9 cellular contexts compared by ENCODE assay signal in genomic region chr12:54018608-54018984, GRCh38. TPM values are rescaled to one million over a fixed set of nuclear protein-coding genes. Genes with fewer than 3 reads are reported as not detected.
DNase-seq lines count a peak whose midpoint lies in the region; ATAC-seq and TF ChIP-seq lines count a peak whose summit lies in the region.
"Had no signal": no experiment of that assay in that cellular context is flagged by ENCODE, and none has a peak within 500 bp of the region (broad histone marks: within the 10 kb centered on the region; RNA-seq: fewer than 3 reads in every experiment).

No MANE protein-coding gene starts in this region.

- intact Hi-C loops in CD4-positive, alpha-beta T cell (cut with DNase I, micrococcal nuclease), result no loop called here
- intact Hi-C loops in IMR-90 (cut with micrococcal nuclease), result no loop called here
- intact Hi-C loops in naive thymus-derived CD4-positive, alpha-beta T cell (cut with micrococcal nuclease), result loop anchor here in 1 of 2 donors (1.0 kb wide), 1 partner anchor 14 kb away; no protein-coding TSS in a partner anchor

- no TSS peak for BruUV-seq in IMR-90 (replicated peaks; lab: Mats Ljungman, UMichigan)

- H2AK9ac ChIP-seq in IMR-90 (replicated peaks; ENCODE audit: low read depth, low read length, poor library complexity), result no peak overlapping the region

- in situ Hi-C loops in IMR-90 (cut with MboI; ENCODE audit: low sequenced_read_pairs), result no loop called here

- DNase-seq in CD4-positive, alpha-beta T cell, result no peak
- DNase-seq in IMR-90, result no peak
- DNase-seq in activated naive CD8-positive, alpha-beta T cell treated with anti-CD3 and anti-CD28 coated beads, Interleukin-2, amount 10 ng/mL, durations not matched to agents 7 days and 5 days, result no peak
- DNase-seq in naive thymus-derived CD4-positive, alpha-beta T cell, result no peak

- TF ChIP-seq CTCF in CD4-positive, alpha-beta T cell (IDR thresholded peaks at IDR 0.05), result no peak
- no peak for TF ChIP-seq CTCF in IMR-90 (conservative IDR thresholded peaks at IDR 0.05; ENCODE audit: low read depth, low read length)

- no peak overlapping the region for H3K23ac ChIP-seq in IMR-90 (ENCODE audit: low read depth, low read length)

- H3K4me3 ChIP-seq in IMR-90 (ENCODE audit: insufficient read depth, low read depth, low read length), result no peak overlapping the region
- H3K4me3 ChIP-seq in naive thymus-derived CD4-positive, alpha-beta T cell (ENCODE audit: low read length), result peak overlapping the region; percentile 58

- H2BK120ac ChIP-seq in IMR-90 (ENCODE audit: low read depth, low read length), result no peak overlapping the region

- dilution Hi-C loops in IMR-90 (cut with HindIII; ENCODE audit: low sequenced_read_pairs, unreplicated experiment), result no loop called here

- no peak overlapping the region for H3K14ac ChIP-seq in IMR-90 (replicated peaks; ENCODE audit: low read depth, low read length)

- H3K9me3 Mint-ChIP-seq in CD4-positive, alpha-beta T cell, result no peaks in the 10 kb centered on the region
- no peaks in the 10 kb centered on the region for H3K9me3 Mint-ChIP-seq in activated naive CD8-positive, alpha-beta T cell treated with anti-CD3 and anti-CD28 coated beads, Interleukin-2, amount 10 ng/mL, durations not matched to agents 7 days and 5 days
- peaks cover 0 to 4% (median 0%) of the 10 kb centered on the region in 11 donors for H3K9me3 Mint-ChIP-seq in naive thymus-derived CD4-positive, alpha-beta T cell

- no peak overlapping the region for H3K27ac Mint-ChIP-seq in CD4-positive, alpha-beta T cell
- H3K27ac Mint-ChIP-seq in activated naive CD8-positive, alpha-beta T cell treated with anti-CD3 and anti-CD28 coated beads, Interleukin-2, amount 10 ng/mL, durations not matched to agents 7 days and 5 days, result no peak overlapping the region
- H3K27ac Mint-ChIP-seq in naive thymus-derived CD4-positive, alpha-beta T cell, result peak overlapping the region in 1 of 9 donors; percentile 16

- no peaks in the 10 kb centered on the region for H3K79me1 ChIP-seq in IMR-90 (ENCODE audit: low read depth in 1 of 2, low read length in 2 of 2)

- no peak overlapping the region for H3K9ac ChIP-seq in IMR-90 (ENCODE audit: low read depth, low read length)

- peaks cover 88% of the 10 kb centered on the region for H3K27me3 ChIP-seq in CD4-positive, alpha-beta T cell (ENCODE audit: control insufficient read depth, insufficient read depth, low read length)
- peaks cover 85% of the 10 kb centered on the region for H3K27me3 ChIP-seq in IMR-90 (ENCODE audit: control insufficient read depth, insufficient read depth, low read length)
- H3K27me3 ChIP-seq in naive thymus-derived CD4-positive, alpha-beta T cell (ENCODE audit: control insufficient read depth in 2 of 2, insufficient read depth in 2 of 2, low read length in 2 of 2), result peaks cover 16 to 57% of the 10 kb centered on the region in 2 donors

- no peaks in the 10 kb centered on the region for H3K9me1 ChIP-seq in IMR-90 (ENCODE audit: insufficient read depth, low read length)

- no peak overlapping the region for H3K18ac ChIP-seq in IMR-90 (ENCODE audit: low read depth, low read length)

- H4K20me1 ChIP-seq in IMR-90 (ENCODE audit: insufficient read depth, low read length), result no peaks in the 10 kb centered on the region

- POLR2A ChIA-PET in CD4-positive, alpha-beta T cell (lab: Charles Lee), result no interaction called here
- POLR2A ChIA-PET in IMR-90 (lab: Charles Lee; ENCODE audit: unreplicated experiment), result no interaction called here
- POLR2A ChIA-PET in activated naive CD8-positive, alpha-beta T cell treated with anti-CD3 and anti-CD28 coated beads, Interleukin-2, amount 10 ng/mL, durations not matched to agents 7 days and 5 days (lab: Charles Lee), result no interaction called here
- POLR2A ChIA-PET in naive thymus-derived CD4-positive, alpha-beta T cell (lab: Charles Lee), result no interaction called here

- CTCF ChIA-PET in CD4-positive, alpha-beta T cell (lab: Charles Lee), result no interaction called here
- CTCF ChIA-PET in IMR-90 (lab: Yijun Ruan, JAX), result no interaction called here
- CTCF ChIA-PET in naive thymus-derived CD4-positive, alpha-beta T cell (lab: Charles Lee), result no interaction called here

- no peak overlapping the region for H2BK5ac ChIP-seq in IMR-90 (ENCODE audit: low read depth, low read length, poor library complexity, severe bottlenecking)

- no peaks in the 10 kb centered on the region for H3K36me3 ChIP-seq in IMR-90 (ENCODE audit: control insufficient read depth, insufficient read depth, low read length)
- H3K36me3 ChIP-seq in naive thymus-derived CD4-positive, alpha-beta T cell (ENCODE audit: control insufficient read depth in 2 of 3, insufficient read depth in 3 of 3, low read length in 3 of 3), result no peaks in the 10 kb centered on the region

- no peak overlapping the region for H2BK20ac ChIP-seq in IMR-90 (ENCODE audit: low read depth, low read length)

- WGBS in IMR-90 (ENCODE audit: extremely low coverage in 2 of 2, insufficient read length in 1 of 2), 2 experiments, result no CpG with 5 or more reads among the region's 22 CpGs

- no peak overlapping the region for H2BK15ac ChIP-seq in IMR-90 (ENCODE audit: low read depth, low read length)

- no peak overlapping the region for H3K27ac ChIP-seq in CD4-positive, alpha-beta T cell (ENCODE audit: low read depth, low read length)
- no peak overlapping the region for H3K27ac ChIP-seq in IMR-90 (ENCODE audit: insufficient read depth, low read length)
- H3K27ac ChIP-seq in naive thymus-derived CD4-positive, alpha-beta T cell (ENCODE audit: low read depth, low read length), result no peak overlapping the region

- H3K4ac ChIP-seq in IMR-90 (ENCODE audit: low read depth, low read length), result no peak overlapping the region

- TF ChIP-seq POLR2A in IMR-90 (IDR thresholded peaks at IDR 0.05; ENCODE audit: low read depth, low read length), result no peak

- TF ChIP-seq RAD21 in IMR-90 (IDR thresholded peaks at IDR 0.05; ENCODE audit: low read length), result no peak

- H4K8ac ChIP-seq in IMR-90 (ENCODE audit: low read depth in 2 of 2, low read length in 2 of 2), result no peak overlapping the region

- no peaks in the 10 kb centered on the region for H3K4me1 ChIP-seq in IMR-90 (ENCODE audit: control insufficient read depth, insufficient read depth, low read length)
- peaks cover 7 to 15% of the 10 kb centered on the region in 2 donors for H3K4me1 ChIP-seq in naive thymus-derived CD4-positive, alpha-beta T cell (ENCODE audit: control insufficient read depth in 2 of 2, insufficient read depth in 2 of 2, low read length in 2 of 2)

- no peak overlapping the region for H4K91ac ChIP-seq in IMR-90 (ENCODE audit: insufficient read depth, low read depth, low read length)

- no peaks in the 10 kb centered on the region for H3K36me3 Mint-ChIP-seq in CD4-positive, alpha-beta T cell (ENCODE audit: low read depth)
- H3K36me3 Mint-ChIP-seq in activated naive CD8-positive, alpha-beta T cell treated with anti-CD3 and anti-CD28 coated beads, Interleukin-2, amount 10 ng/mL, durations not matched to agents 7 days and 5 days, result no peaks in the 10 kb centered on the region
- H3K36me3 Mint-ChIP-seq in naive thymus-derived CD4-positive, alpha-beta T cell, result no peaks in the 10 kb centered on the region

- no peak overlapping the region; the same call in 1 of the 2 replicates for H3K4me2 ChIP-seq in IMR-90 (ENCODE audit: low read depth, low read length)

- no peak overlapping the region for H3K56ac ChIP-seq in IMR-90 (ENCODE audit: extremely low read depth, insufficient read depth, low read length)

- H3K4me3 Mint-ChIP-seq in CD4-positive, alpha-beta T cell, result peak overlapping the region; percentile 89
- peak overlapping the region; percentile 88 for H3K4me3 Mint-ChIP-seq in activated naive CD8-positive, alpha-beta T cell treated with anti-CD3 and anti-CD28 coated beads, Interleukin-2, amount 10 ng/mL, durations not matched to agents 7 days and 5 days
- H3K4me3 Mint-ChIP-seq in naive thymus-derived CD4-positive, alpha-beta T cell, result peak overlapping the region in 9 of 10 donors; percentile 42 to 89 (median 84)

- peak overlapping the region; percentile 81 for H2AFZ ChIP-seq in IMR-90 (replicated peaks; ENCODE audit: low read length, poor library complexity)

- peaks cover 93% of the 10 kb centered on the region for H3K27me3 Mint-ChIP-seq in CD4-positive, alpha-beta T cell
- H3K27me3 Mint-ChIP-seq in activated naive CD8-positive, alpha-beta T cell treated with anti-CD3 and anti-CD28 coated beads, Interleukin-2, amount 10 ng/mL, durations not matched to agents 7 days and 5 days, result peaks cover 81% of the 10 kb centered on the region
- H3K27me3 Mint-ChIP-seq in naive thymus-derived CD4-positive, alpha-beta T cell, result peaks cover 68 to 92% (median 78%) of the 10 kb centered on the region in 5 donors

- no peak overlapping the region for H4K5ac ChIP-seq in IMR-90 (ENCODE audit: low read depth, low read length)

- H2AK5ac ChIP-seq in IMR-90 (ENCODE audit: low read depth, low read length), result no peak overlapping the region

- no peaks in the 10 kb centered on the region for H3K9me3 ChIP-seq in CD4-positive, alpha-beta T cell (ENCODE audit: control insufficient read depth, low read length)
- H3K9me3 ChIP-seq in IMR-90 (ENCODE audit: control insufficient read depth, insufficient read depth, low read length), result peaks cover 4% of the 10 kb centered on the region
- H3K9me3 ChIP-seq in naive thymus-derived CD4-positive, alpha-beta T cell (ENCODE audit: control insufficient read depth in 2 of 3, low read length in 3 of 3), result no peaks in the 10 kb centered on the region

- ATAC-seq in CD4-positive, alpha-beta T cell (ENCODE audit: poor library complexity), result no peak
- no peak for ATAC-seq in IMR-90 (ENCODE audit: low read depth)
- no peak for ATAC-seq in activated naive CD8-positive, alpha-beta T cell treated with anti-CD3 and anti-CD28 coated beads, Interleukin-2, amount 10 ng/mL, durations not matched to agents 7 days and 5 days (ENCODE audit: low read depth)
- ATAC-seq in naive thymus-derived CD4-positive, alpha-beta T cell, result no peak
- no peak for ATAC-seq in GM21737 (IDR thresholded peaks at IDR 0.05; ENCODE audit: unreplicated experiment)
- no peak for ATAC-seq in HG03280 (IDR thresholded peaks at IDR 0.05; ENCODE audit: unreplicated experiment)
- ATAC-seq in HG02571 (IDR thresholded peaks at IDR 0.05; ENCODE audit: unreplicated experiment), result no peak
- no peak for ATAC-seq in HG02973 (IDR thresholded peaks at IDR 0.05; ENCODE audit: unreplicated experiment)

- peaks cover 19% of the 10 kb centered on the region for H3K4me1 Mint-ChIP-seq in CD4-positive, alpha-beta T cell (ENCODE audit: low read depth)
- peaks cover 12% of the 10 kb centered on the region for H3K4me1 Mint-ChIP-seq in activated naive CD8-positive, alpha-beta T cell treated with anti-CD3 and anti-CD28 coated beads, Interleukin-2, amount 10 ng/mL, durations not matched to agents 7 days and 5 days
- peaks cover 6 to 33% (median 18%) of the 10 kb centered on the region in 7 donors for H3K4me1 Mint-ChIP-seq in naive thymus-derived CD4-positive, alpha-beta T cell

RNA-seq across cellular contexts. Expression of gene HOXC6, which starts 9.6 kb away (rescaled TPM):
- total RNA-seq in CD4-positive, alpha-beta T cell, result not detected
- total RNA-seq in IMR-90 (2012; rRNA removed), result not detected in 2 replicates
- 1.1 TPM in 2 replicates for polyA plus RNA-seq in IMR-90 (2012; rRNA removed)
- 0.34 and 0.99 TPM in 2 replicates for polyA plus RNA-seq in IMR-90 (2012; cell fraction: cytosol; rRNA removed)
- 2.4 and 3.6 TPM in 2 replicates for polyA plus RNA-seq in IMR-90 (2012; cell fraction: nucleus; rRNA removed; ENCODE audit: low replicate concordance)
- total RNA-seq in activated naive CD8-positive, alpha-beta T cell treated with anti-CD3 and anti-CD28 coated beads, Interleukin-2, amount 10 ng/mL, durations not matched to agents 7 days and 5 days, result not detected
- not detected for total RNA-seq in naive thymus-derived CD4-positive, alpha-beta T cell
- not detected for polyA plus RNA-seq in naive thymus-derived CD4-positive, alpha-beta T cell
- total RNA-seq: astrocyte had no signal

RNA-seq across cellular contexts. Expression of gene HOXC8, which starts 9.8 kb away (rescaled TPM):
- total RNA-seq in CD4-positive, alpha-beta T cell, result not detected
- total RNA-seq in IMR-90 (2012; rRNA removed), result 0.18 and 0.28 TPM in 2 replicates
- 1.3 and 1.4 TPM in 2 replicates for polyA plus RNA-seq in IMR-90 (2012; rRNA removed)
- 0.71 and 0.99 TPM in 2 replicates for polyA plus RNA-seq in IMR-90 (2012; cell fraction: cytosol; rRNA removed)
- polyA plus RNA-seq in IMR-90 (2012; cell fraction: nucleus; rRNA removed; ENCODE audit: low replicate concordance), result 0.24 and 0.28 TPM in 2 replicates
- not detected for total RNA-seq in activated naive CD8-positive, alpha-beta T cell treated with anti-CD3 and anti-CD28 coated beads, Interleukin-2, amount 10 ng/mL, durations not matched to agents 7 days and 5 days
- not detected for total RNA-seq in naive thymus-derived CD4-positive, alpha-beta T cell
- polyA plus RNA-seq in naive thymus-derived CD4-positive, alpha-beta T cell, result not detected
- total RNA-seq: astrocyte had no signal

RNA-seq across cellular contexts. Expression of gene HOXC5, which starts 14.3 kb away (rescaled TPM):
- not detected for total RNA-seq in CD4-positive, alpha-beta T cell
- not detected in 2 replicates for total RNA-seq in IMR-90 (2012; rRNA removed)
- polyA plus RNA-seq in IMR-90 (2012; rRNA removed), result not detected in 2 replicates
- polyA plus RNA-seq in IMR-90 (2012; cell fraction: cytosol; rRNA removed), result 0.02 TPM in 1 of 2 replicates, not detected in the other
- polyA plus RNA-seq in IMR-90 (2012; cell fraction: nucleus; rRNA removed; ENCODE audit: low replicate concordance), result 0.17 and 0.26 TPM in 2 replicates
- total RNA-seq in activated naive CD8-positive, alpha-beta T cell treated with anti-CD3 and anti-CD28 coated beads, Interleukin-2, amount 10 ng/mL, durations not matched to agents 7 days and 5 days, result not detected
- not detected for total RNA-seq in naive thymus-derived CD4-positive, alpha-beta T cell
- not detected for polyA plus RNA-seq in naive thymus-derived CD4-positive, alpha-beta T cell
- total RNA-seq: astrocyte had no signal

RNA-seq across cellular contexts. Expression of gene HOXC9, which starts 18.6 kb away (rescaled TPM):
- total RNA-seq in CD4-positive, alpha-beta T cell, result not detected
- total RNA-seq in IMR-90 (2012; rRNA removed), result not detected in 2 replicates
- 0.13 and 0.26 TPM in 2 replicates for polyA plus RNA-seq in IMR-90 (2012; rRNA removed)
- 0.41 and 0.46 TPM in 2 replicates for polyA plus RNA-seq in IMR-90 (2012; cell fraction: cytosol; rRNA removed)
- polyA plus RNA-seq in IMR-90 (2012; cell fraction: nucleus; rRNA removed; ENCODE audit: low replicate concordance), result 0.13 and 0.21 TPM in 2 replicates
- not detected for total RNA-seq in activated naive CD8-positive, alpha-beta T cell treated with anti-CD3 and anti-CD28 coated beads, Interleukin-2, amount 10 ng/mL, durations not matched to agents 7 days and 5 days
- total RNA-seq in naive thymus-derived CD4-positive, alpha-beta T cell, result not detected
- polyA plus RNA-seq in naive thymus-derived CD4-positive, alpha-beta T cell, result not detected
- total RNA-seq: astrocyte had no signal

RNA-seq across cellular contexts. Expression of gene HOXC10, which starts 33.6 kb away (rescaled TPM):
- total RNA-seq in CD4-positive, alpha-beta T cell, result not detected
- total RNA-seq in IMR-90 (2012; rRNA removed), result not detected in 2 replicates
- 0.15 TPM in 1 of 2 replicates, not detected in the other for polyA plus RNA-seq in IMR-90 (2012; rRNA removed)
- not detected in 2 replicates for polyA plus RNA-seq in IMR-90 (2012; cell fraction: cytosol; rRNA removed)
- polyA plus RNA-seq in IMR-90 (2012; cell fraction: nucleus; rRNA removed; ENCODE audit: low replicate concordance), result not detected in 2 replicates
- total RNA-seq in activated naive CD8-positive, alpha-beta T cell treated with anti-CD3 and anti-CD28 coated beads, Interleukin-2, amount 10 ng/mL, durations not matched to agents 7 days and 5 days, result not detected
- total RNA-seq in naive thymus-derived CD4-positive, alpha-beta T cell, result not detected
- not detected for polyA plus RNA-seq in naive thymus-derived CD4-positive, alpha-beta T cell
- total RNA-seq: astrocyte had no signal
